25 cellular contexts compared by ENCODE assay signal in genomic region chr10:77763453-77764430, GRCh38.
DNase-seq lines count a peak whose midpoint lies in the region; ATAC-seq and TF ChIP-seq lines count a peak whose summit lies in the region.
"Had no signal": no experiment of that assay in that cellular context is flagged by ENCODE, and none has a peak within 500 bp of the region (broad histone marks: within the 10 kb centered on the region; RNA-seq: fewer than 3 reads in every experiment).

No MANE protein-coding gene starts in this region.

- H3K9me3 ChIP-seq in cardiac muscle cell (ENCODE audit: low read depth) (no peaks in the 10 kb centered on the region), psoas muscle (no peaks in the 10 kb centered on the region)
- H3K9me3 ChIP-seq: neutrophil, stomach, upper lobe of left lung had no signal

- 66 to 71% (median 68%) methylated on average over 9 of the region's 9 CpGs for WGBS in psoas muscle, 3 donors

- H3K27ac ChIP-seq in cardiac muscle cell (peak overlapping the region; percentile 49), psoas muscle (no peak overlapping the region)
- H3K27ac ChIP-seq: neutrophil, stomach, upper lobe of left lung had no signal

- ATAC-seq in Right ventricle myocardium inferior, result no peak
- peak; percentile 41 for ATAC-seq in esophagus mucosa
- ATAC-seq in psoas muscle, result peak; percentile 61 to 76 (median 67)
- ATAC-seq: activated CD8-positive, alpha-beta T cell treated with anti-CD3 and anti-CD28 coated beads, Interleukin-2, amount 10 ng/mL, durations not matched to agents 7 days and 5 days; activated naive CD4-positive, alpha-beta T cell treated with anti-CD3 and anti-CD28 coated beads, Interleukin-2, amount 50 U/mL, for 72 hours; sciatic nerve had no signal

- H3K4me3 ChIP-seq in cardiac muscle cell (no peak overlapping the region), psoas muscle (no peak overlapping the region)
- H3K4me3 ChIP-seq: stomach, upper lobe of left lung had no signal

- H3K27me3 ChIP-seq in cardiac muscle cell (no peaks in the 10 kb centered on the region), psoas muscle (ENCODE audit: insufficient read depth in 3 of 3, low read length in 2 of 3) (no peaks in the 10 kb centered on the region)
- H3K27me3 ChIP-seq: neutrophil, stomach, upper lobe of left lung had no signal

- TF ChIP-seq CTCF in cardiac muscle cell (IDR thresholded peaks at IDR 0.05; ENCODE audit: low read depth, low read length) (peak; percentile 7), psoas muscle (IDR thresholded peaks at IDR 0.05) (no peak)

- H3K36me3 ChIP-seq in cardiac muscle cell (no peaks in the 10 kb centered on the region), psoas muscle (ENCODE audit: insufficient read depth in 1 of 2, low read depth in 1 of 2) (no peaks in the 10 kb centered on the region)
- H3K36me3 ChIP-seq: neutrophil, stomach, upper lobe of left lung had no signal

- H3K4me1 ChIP-seq in cardiac muscle cell (ENCODE audit: low read depth), result peaks cover 26% of the 10 kb centered on the region
- H3K4me1 ChIP-seq in psoas muscle, result peaks cover 8% of the 10 kb centered on the region
- H3K4me1 ChIP-seq: stomach, upper lobe of left lung had no signal

- intact Hi-C loops in Right ventricle myocardium inferior (cut with DNase I) (no loop called here), psoas muscle (cut with DNase I) (no loop called here)

- DNase-seq in cardiac muscle cell (ENCODE audit: low read depth in 1 of 2, low spot score in 1 of 2) (peak in 1 of 2 donors; percentile 17), Right ventricle myocardium inferior (ENCODE audit: missing footprints) (no peak), NCI-H526 treated with DMSO at 0.1 percent for 48 hours (lab: John Stamatoyannopoulos, UW) (peak; percentile 42), psoas muscle (no peak), SIG-M5 treated with dmso at 0.1 percent for 504 hours (lab: John Stamatoyannopoulos, UW; ENCODE audit: unreplicated experiment) (no peak), H4 (ENCODE audit: low spot score) (no peak)
- DNase-seq in activated CD4-positive, alpha-beta T cell treated with anti-CD3 and anti-CD28 coated beads, Interleukin-2, amount 50 U/mL, for 1 hour, result no peak
- DNase-seq: activated CD8-positive, alpha-beta T cell treated with anti-CD3 and anti-CD28 coated beads, Interleukin-2, amount 10 ng/mL, durations not matched to agents 7 days and 5 days; activated T-cell treated with anti-CD3 and anti-CD28 coated beads, Interleukin-2, amount 50 U/mL, for 48 hours; CD4-positive, alpha-beta T cell; DND-41; hippocampal formation; kidney; midbrain; NCI-H187; NCI-H345; SHP77 treated with DMSO at 0.1 percent for 48 hours; stimulated activated CD4-positive, alpha-beta T cell treated with anti-CD3 and anti-CD28 coated beads, Interleukin-1b, Interleukin-23, amount 100 ng/mL, for 48 hours; stomach; T-helper 1 cell; upper lobe of left lung had no signal
